Comparison of ENCODE assay signal across 16 cellular contexts in genomic region chr11:64571410-64572091, GRCh38. TPM values are rescaled to one million over a fixed set of nuclear protein-coding genes. Genes with fewer than 3 reads are reported as not detected.
DNase-seq lines count a peak whose midpoint lies in the region; ATAC-seq and TF ChIP-seq lines count a peak whose summit lies in the region.
"Had no signal": no experiment of that assay in that cellular context is flagged by ENCODE, and none has a peak within 500 bp of the region (broad histone marks: within the 10 kb centered on the region; RNA-seq: fewer than 3 reads in every experiment).

No MANE protein-coding gene starts in this region.

- H3K36me3 Mint-ChIP-seq in type B pancreatic cell: no peaks in the 10 kb centered on the region
- H3K36me3 Mint-ChIP-seq in naive thymus-derived CD4-positive, alpha-beta T cell: no peaks in the 10 kb centered on the region
- H3K36me3 Mint-ChIP-seq: memory B cell had no signal

- H3K4me1 ChIP-seq in naive thymus-derived CD4-positive, alpha-beta T cell (ENCODE audit: control insufficient read depth in 2 of 2, insufficient read depth in 2 of 2, low read length in 2 of 2): no peaks in the 10 kb centered on the region
- H3K4me1 ChIP-seq: parathyroid adenoma had no signal

- no peaks in the 10 kb centered on the region for H3K9me3 ChIP-seq in naive thymus-derived CD4-positive, alpha-beta T cell (ENCODE audit: control insufficient read depth in 2 of 3, low read length in 3 of 3)
- H3K9me3 ChIP-seq: heart left ventricle had no signal

- H3K27ac ChIP-seq in naive thymus-derived CD4-positive, alpha-beta T cell (ENCODE audit: low read depth, low read length): no peak overlapping the region
- H3K27ac ChIP-seq: brain microvascular endothelial cell, heart left ventricle, parathyroid adenoma had no signal

- CTCF ChIA-PET in naive thymus-derived CD4-positive, alpha-beta T cell (lab: Charles Lee): no interaction called here

- H3K27ac Mint-ChIP-seq in type B pancreatic cell: peak overlapping the region; percentile 39
- peak overlapping the region in 1 of 9 donors; percentile 14 for H3K27ac Mint-ChIP-seq in naive thymus-derived CD4-positive, alpha-beta T cell
- H3K27ac Mint-ChIP-seq: activated CD8-positive, alpha-beta T cell treated with anti-CD3 and anti-CD28 coated beads, Interleukin-2, amount 10 ng/mL, durations not matched to agents 7 days and 5 days; effector memory CD8-positive, alpha-beta T cell; memory B cell had no signal

- H3K27me3 ChIP-seq in naive thymus-derived CD4-positive, alpha-beta T cell (ENCODE audit: control insufficient read depth in 2 of 2, insufficient read depth in 2 of 2, low read length in 2 of 2): no peaks in the 10 kb centered on the region

- no peak for DNase-seq in left cardiac atrium
- DNase-seq in Right ventricle myocardium inferior (ENCODE audit: missing footprints): no peak
- peak; percentile 69 for DNase-seq in amniotic epithelial cell (ENCODE audit: low read depth)
- peak; percentile 77 for DNase-seq in islet precursor cell
- no peak for DNase-seq in type B pancreatic cell (ENCODE audit: extremely low spot score, unreplicated experiment)
- DNase-seq in naive thymus-derived CD4-positive, alpha-beta T cell: no peak
- DNase-seq in NOMO-1 treated with dmso at 0.1 percent for 144 hours (lab: John Stamatoyannopoulos, UW; ENCODE audit: unreplicated experiment): no peak
- DNase-seq in activated CD8-positive, alpha-beta memory T cell treated with anti-CD3 and anti-CD28 coated beads, Interleukin-2, amount 50 U/mL, for 4 hours: no peak
- DNase-seq: activated CD8-positive, alpha-beta T cell treated with anti-CD3 and anti-CD28 coated beads, Interleukin-2, amount 10 ng/mL, durations not matched to agents 7 days and 5 days; brain microvascular endothelial cell; effector memory CD8-positive, alpha-beta T cell; NCI-H2107; T1000 had no signal

- no peaks in the 10 kb centered on the region for H3K27me3 Mint-ChIP-seq in type B pancreatic cell
- peaks cover 0 to 6% (median 0%) of the 10 kb centered on the region in 5 donors for H3K27me3 Mint-ChIP-seq in naive thymus-derived CD4-positive, alpha-beta T cell

- intact Hi-C loops in left cardiac atrium (cut with DNase I) (no loop called here), Right ventricle myocardium inferior (cut with DNase I) (no loop called here)
- intact Hi-C loops in naive thymus-derived CD4-positive, alpha-beta T cell (cut with micrococcal nuclease): no loop called here

- H3K4me3 Mint-ChIP-seq in type B pancreatic cell: no peak overlapping the region
- no peak overlapping the region for H3K4me3 Mint-ChIP-seq in naive thymus-derived CD4-positive, alpha-beta T cell
- H3K4me3 Mint-ChIP-seq: activated CD8-positive, alpha-beta T cell treated with anti-CD3 and anti-CD28 coated beads, Interleukin-2, amount 10 ng/mL, durations not matched to agents 7 days and 5 days; effector memory CD8-positive, alpha-beta T cell; memory B cell had no signal

- H3K36me3 ChIP-seq in naive thymus-derived CD4-positive, alpha-beta T cell (ENCODE audit: control insufficient read depth in 2 of 3, insufficient read depth in 3 of 3, low read length in 3 of 3): no peaks in the 10 kb centered on the region
- H3K36me3 ChIP-seq: brain microvascular endothelial cell, heart left ventricle had no signal

- no peak for TF ChIP-seq CTCF in type B pancreatic cell (conservative IDR thresholded peaks at IDR 0.05)

- no peaks in the 10 kb centered on the region for H3K9me3 Mint-ChIP-seq in type B pancreatic cell
- no peaks in the 10 kb centered on the region for H3K9me3 Mint-ChIP-seq in naive thymus-derived CD4-positive, alpha-beta T cell
- H3K9me3 Mint-ChIP-seq: effector memory CD8-positive, alpha-beta T cell; memory B cell had no signal

- ATAC-seq in left cardiac atrium (peak; percentile 44 to 93), Right ventricle myocardium inferior (no peak)
- ATAC-seq in naive thymus-derived CD4-positive, alpha-beta T cell: no peak
- ATAC-seq: activated CD8-positive, alpha-beta T cell treated with anti-CD3 and anti-CD28 coated beads, Interleukin-2, amount 10 ng/mL, durations not matched to agents 7 days and 5 days; effector memory CD8-positive, alpha-beta T cell; heart left ventricle had no signal

- H3K4me1 Mint-ChIP-seq in type B pancreatic cell (ENCODE audit: unreplicated experiment): peaks cover 5% of the 10 kb centered on the region
- H3K4me1 Mint-ChIP-seq in naive thymus-derived CD4-positive, alpha-beta T cell: peaks cover 0 to 3% (median 1%) of the 10 kb centered on the region in 7 donors

- POLR2A ChIA-PET in naive thymus-derived CD4-positive, alpha-beta T cell (lab: Charles Lee): no interaction called here

- no peak overlapping the region for H3K4me3 ChIP-seq in naive thymus-derived CD4-positive, alpha-beta T cell (ENCODE audit: low read length)
- H3K4me3 ChIP-seq: heart left ventricle had no signal

RNA-seq across cellular contexts. Expression of gene SLC22A11, which starts 15.8 kb away (rescaled TPM):
- total RNA-seq in left cardiac atrium (not detected), Right ventricle myocardium inferior (not detected), type B pancreatic cell (ENCODE audit: low replicate concordance) (0.59 and 0.65 TPM in 2 replicates)
- not detected for total RNA-seq in naive thymus-derived CD4-positive, alpha-beta T cell
- not detected for polyA plus RNA-seq in naive thymus-derived CD4-positive, alpha-beta T cell
- total RNA-seq: activated CD8-positive, alpha-beta T cell treated with anti-CD3 and anti-CD28 coated beads, Interleukin-2, amount 10 ng/mL, durations not matched to agents 7 days and 5 days; heart left ventricle had no signal
- polyA plus RNA-seq: heart left ventricle had no signal

RNA-seq across cellular contexts. Expression of gene SLC22A12, which starts 19.5 kb away (rescaled TPM):
- not detected for total RNA-seq in left cardiac atrium
- not detected for total RNA-seq in Right ventricle myocardium inferior
- not detected in 2 replicates for total RNA-seq in type B pancreatic cell (ENCODE audit: low replicate concordance)
- not detected for total RNA-seq in naive thymus-derived CD4-positive, alpha-beta T cell
- not detected for polyA plus RNA-seq in naive thymus-derived CD4-positive, alpha-beta T cell
- total RNA-seq: activated CD8-positive, alpha-beta T cell treated with anti-CD3 and anti-CD28 coated beads, Interleukin-2, amount 10 ng/mL, durations not matched to agents 7 days and 5 days; heart left ventricle had no signal
- polyA plus RNA-seq: heart left ventricle had no signal

Comparison
In these comparisons a context has a peak if more than half of its experiments do, and no peak if none do; other contexts are left out.
1. ATAC-seq: peak in left cardiac atrium (2 of 2); none in Right ventricle myocardium inferior (single experiment) and naive thymus-derived CD4-positive, alpha-beta T cell (single experiment).
2. DNase-seq: peak in amniotic epithelial cell (single experiment) and islet precursor cell (single experiment); none in left cardiac atrium (single experiment), Right ventricle myocardium inferior (single experiment), type B pancreatic cell (single experiment), naive thymus-derived CD4-positive, alpha-beta T cell (0 of 9), NOMO-1 treated with dmso at 0.1 percent for 144 hours (single experiment) and activated CD8-positive, alpha-beta memory T cell treated with anti-CD3 and anti-CD28 coated beads, Interleukin-2, amount 50 U/mL, for 4 hours (single experiment).